In the genomic region with DNA sequence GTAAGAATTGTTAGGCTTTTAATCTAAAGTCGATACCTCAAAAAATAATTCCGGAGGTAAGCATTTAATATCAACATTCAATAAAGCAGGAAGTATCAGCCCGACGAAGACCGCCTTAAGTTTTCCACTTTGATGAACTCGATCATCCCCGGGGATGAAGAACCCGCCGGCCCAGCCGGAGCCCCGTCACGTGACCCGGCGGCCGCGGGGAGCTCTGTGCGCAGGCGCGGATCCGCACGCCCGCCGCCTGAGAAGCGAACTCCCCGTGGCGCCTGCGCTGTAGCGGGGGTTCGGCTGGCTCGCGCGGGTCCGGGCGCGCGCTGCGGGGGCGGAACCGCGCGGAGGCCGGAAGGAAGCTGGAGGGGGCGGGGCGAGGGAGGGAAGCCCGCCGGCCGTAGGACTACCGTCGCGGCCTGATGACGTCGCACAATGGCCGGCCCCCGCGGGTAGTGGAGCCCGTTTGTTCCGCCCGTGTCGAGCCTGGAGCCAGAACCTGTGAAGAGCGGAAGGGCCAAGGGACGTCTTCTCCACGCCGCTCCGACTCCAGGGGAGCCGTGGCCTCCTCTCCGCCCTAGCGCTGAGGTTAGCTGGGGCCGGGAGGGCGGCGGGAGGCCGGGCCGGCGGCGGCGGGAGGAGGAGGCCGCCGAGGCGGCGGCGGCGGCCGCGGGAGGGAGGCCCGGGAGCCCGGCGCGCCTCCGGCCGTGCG, we compare ENCODE assay signal across 8 cellular contexts. TPM values are rescaled to one million over a fixed set of nuclear protein-coding genes. Genes with fewer than 3 reads are reported as not detected.
DNase-seq lines count a peak whose midpoint lies in the region; ATAC-seq and TF ChIP-seq lines count a peak whose summit lies in the region.

A gene (plus strand): TSS at position 419 of the 706 bp plus-strand sequence. CDS start 6,721 bp downstream, outside the sequence.

- peak within 1 kb of the TSS; percentile 83 for H3K4me3 ChIP-seq in AG04450 (ENCODE audit: low read depth, low read length)

- TF ChIP-seq CTCF in AG04450 (IDR thresholded peaks at IDR 0.05; ENCODE audit: low read depth, low read length), result no peak

- H3K9me3 ChIP-seq in AG04450 (ENCODE audit: control insufficient read depth, insufficient read depth, low read length), result no peaks in the 10 kb centered on the region; the same call in 1 of the 2 replicates

- H3K27me3 ChIP-seq in AG04450 (ENCODE audit: control insufficient read depth, insufficient read depth, low read length), result no peaks in the 10 kb centered on the region

- peak within 1 kb of the TSS; percentile 57 for H3K27ac ChIP-seq in AG04450 (ENCODE audit: low read depth, low read length)

- ATAC-seq in GM19025 (IDR thresholded peaks at IDR 0.05; ENCODE audit: low read depth, unreplicated experiment) (peak; percentile 70), HG03280 (IDR thresholded peaks at IDR 0.05; ENCODE audit: unreplicated experiment) (peak; percentile 85)

- peak; percentile 82 for DNase-seq in AG04450 (ENCODE audit: low read depth, low spot score)
- peak; percentile 74 to 95 for DNase-seq in NCI-H446 (lab: John Stamatoyannopoulos, UW)
- DNase-seq in activated CD4-positive, CD25-positive, alpha-beta regulatory T cell treated with anti-CD3 and anti-CD28 coated beads, Interleukin-2, amount 50 U/mL, for 16 hours (ENCODE audit: low read depth, low spot score), result peak; percentile 96
- peak; percentile 96 for DNase-seq in central memory CD4-positive, alpha-beta T cell
- peak; percentile 94 for DNase-seq in iris pigment epithelial cell (ENCODE audit: low read depth)
- DNase-seq in stimulated activated CD4-positive, alpha-beta T cell treated with anti-CD3 and anti-CD28 coated beads, Interleukin-12 subunit alpha, Interleukin-12 subunit beta, amount 100 ng/mL, for 24 hours (ENCODE audit: low read depth in 2 of 2), result peak; percentile 93 to 97

- CTCF ChIA-PET in AG04450 (lab: Charles Lee), result interaction anchor here (1.0 kb wide), 1 partner anchor 11 kb away, joined by 7 read pairs; no protein-coding TSS in a partner anchor

- POLR2A ChIA-PET in AG04450 (lab: Yijun Ruan, JAX), result interaction anchor here (0.5 to 1.5 kb wide), 16 partner anchors 9 to 1364 kb away, joined by 3 to 10 read pairs (median 3); a partner anchor contains a TSS

RNA-seq across cellular contexts. Expression of the gene that starts here (rescaled TPM):
- polyA plus RNA-seq in AG04450 (2011; rRNA removed), result 8.5 and 10.1 TPM in 2 replicates
- polyA minus RNA-seq in AG04450 (2011; rRNA and poly(A)+ RNA removed), result 7.5 and 9.2 TPM in 2 replicates

Comparison
In these comparisons a context has a peak if more than half of its experiments do, and no peak if none do; other contexts are left out.
1. Peak in every context shown above with its lines: DNase-seq, ATAC-seq, H3K4me3 ChIP-seq and H3K27ac ChIP-seq.